ENCODE assay signal across 14 cellular contexts in genomic region chr3:16325850-16326249, GRCh38.
"Had no signal": no experiment of that assay in that cellular context is flagged by ENCODE, and none has a peak within 500 bp of the region (broad histone marks: within the 10 kb centered on the region; RNA-seq: fewer than 3 reads in every experiment).

No MANE protein-coding gene starts in this region.

- H3K9me3 Mint-ChIP-seq: activated CD4-positive, alpha-beta T cell treated with anti-CD3 and anti-CD28 coated beads, Interleukin-2, amount 10 ng/mL, durations not matched to agents 24 days and 14 days had no signal

- H3K27me3 Mint-ChIP-seq: activated CD4-positive, alpha-beta T cell treated with anti-CD3 and anti-CD28 coated beads, Interleukin-2, amount 10 ng/mL, durations not matched to agents 24 days and 14 days had no signal

- ATAC-seq: pancreas had no signal

- H3K27ac Mint-ChIP-seq: WTC11 had no signal

- H3K9me3 ChIP-seq: esophagus squamous epithelium, pancreas, vagina had no signal

- H3K4me3 ChIP-seq: cardiac muscle cell, esophagus squamous epithelium, hepatocyte, pancreas, transverse colon, vagina had no signal

- DNase-seq: activated CD4-positive, alpha-beta T cell treated with anti-CD3 and anti-CD28 coated beads, Interleukin-2, amount 10 ng/mL, durations not matched to agents 24 days and 14 days; activated effector memory CD4-positive, alpha-beta T cell treated with anti-CD3 and anti-CD28 coated beads, Interleukin-2, amount 50 U/mL, for 16 hours; esophagus squamous epithelium; islet precursor cell; mammary epithelial cell; pancreas; stimulated activated CD4-positive, alpha-beta T cell treated with anti-CD3 and anti-CD28 coated beads, Interleukin-12 subunit alpha, Interleukin-12 subunit beta, amount 100 ng/mL, for 4 hours; stimulated activated CD4-positive, alpha-beta T cell treated with anti-CD3 and anti-CD28 coated beads, Interleukin-2, amount 100 ng/mL, for 24 hours; substantia nigra; transverse colon had no signal

- H3K27me3 ChIP-seq: cardiac muscle cell, esophagus squamous epithelium, hepatocyte, pancreas, transverse colon, vagina had no signal

- H3K27ac ChIP-seq: hepatocyte, pancreas, transverse colon, vagina had no signal

- H3K36me3 ChIP-seq: transverse colon had no signal

- H3K4me1 ChIP-seq: pancreas, transverse colon, vagina had no signal

- H3K4me3 Mint-ChIP-seq: activated CD4-positive, alpha-beta T cell treated with anti-CD3 and anti-CD28 coated beads, Interleukin-2, amount 10 ng/mL, durations not matched to agents 24 days and 14 days; WTC11 had no signal
